In the genomic region with DNA sequence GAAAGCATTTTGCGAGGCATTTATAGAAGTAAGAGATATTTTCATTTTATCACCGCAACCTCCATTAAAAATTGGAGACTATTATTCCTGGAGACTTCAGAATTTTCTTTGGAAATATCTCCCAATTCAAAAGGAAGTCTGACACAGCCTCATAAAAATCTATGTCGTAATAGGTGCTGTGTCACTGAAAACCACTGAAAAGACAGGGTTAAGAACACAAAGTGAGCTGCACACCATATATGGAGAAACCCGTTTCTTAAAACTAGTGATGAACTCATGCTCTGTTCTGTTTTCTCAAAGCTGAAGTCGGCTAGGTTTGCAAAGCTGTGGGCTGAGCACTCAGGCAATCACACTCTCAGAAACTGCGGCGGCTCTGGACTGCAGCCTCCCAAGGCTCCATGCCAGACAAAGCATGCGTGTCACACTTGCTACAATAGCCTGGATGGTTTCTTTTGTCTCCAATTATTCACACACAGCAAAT, we compare ENCODE assay signal across 8 cellular contexts. TPM values are rescaled to one million over a fixed set of nuclear protein-coding genes. Genes with fewer than 3 reads are reported as not detected.
A peak's percentile ranks its signal among the peaks of the same experiment; 100 is the strongest.
DNase-seq lines count a peak whose midpoint lies in the region; ATAC-seq and TF ChIP-seq lines count a peak whose summit lies in the region.

A gene (plus strand): TSS at position 287 of the 481 bp plus-strand sequence. CDS start 126 bp downstream, at position 413.

- peak; percentile 87 for ATAC-seq in GM19328 (IDR thresholded peaks at IDR 0.05; ENCODE audit: unreplicated experiment)
- ATAC-seq in HG03520 (IDR thresholded peaks at IDR 0.05; ENCODE audit: unreplicated experiment), result peak; percentile 90
- ATAC-seq in heart left ventricle, result peak; percentile 58 to 95 (median 91)
- ATAC-seq in aorta (ENCODE audit: low FRiP score), result peak; percentile 94

- H3K36me3 ChIP-seq in heart left ventricle, result no peaks in the 10 kb centered on the region
- H3K36me3 ChIP-seq in rectal smooth muscle tissue (ENCODE audit: control insufficient read depth, insufficient read depth, low read length), result no peaks in the 10 kb centered on the region
- peaks cover 0 to 2% of the 10 kb centered on the region in 2 donors for H3K36me3 ChIP-seq in aorta (ENCODE audit: control insufficient read depth in 1 of 2, insufficient read depth in 2 of 2, low read length in 1 of 2)

- H3K27me3 ChIP-seq in heart left ventricle (no peaks in the 10 kb centered on the region), rectal smooth muscle tissue (ENCODE audit: control insufficient read depth, insufficient read depth, low read length) (no peaks in the 10 kb centered on the region), aorta (ENCODE audit: control insufficient read depth in 1 of 2, insufficient read depth in 2 of 2, low read length in 1 of 2) (no peaks in the 10 kb centered on the region)

- TF ChIP-seq POLR2A in heart left ventricle (IDR thresholded peaks at IDR 0.05), result no peak

- no peaks in the 10 kb centered on the region for H3K27me3 Mint-ChIP-seq in activated naive CD8-positive, alpha-beta T cell

- DNase-seq in AG08396 (ENCODE audit: low spot score) (peak; percentile 78), SKM-1 treated with dmso at 0.1 percent for 144 hours (lab: John Stamatoyannopoulos, UW; ENCODE audit: unreplicated experiment) (peak; percentile 70), heart left ventricle (peak; percentile 48 to 81 (median 71)), aorta (peak; percentile 88 to 93)

- H3K4me1 ChIP-seq in heart left ventricle (peaks cover 0 to 69% (median 0%) of the 10 kb centered on the region in 12 donors), rectal smooth muscle tissue (ENCODE audit: control insufficient read depth, insufficient read depth, low read length) (peaks cover 8% of the 10 kb centered on the region), aorta (ENCODE audit: control insufficient read depth in 1 of 2, insufficient read depth in 2 of 2, low read length in 2 of 2) (no peaks in the 10 kb centered on the region)

- peak within 1 kb of the TSS; percentile 90 for H3K4me3 Mint-ChIP-seq in activated naive CD8-positive, alpha-beta T cell

- H3K4me3 ChIP-seq in heart left ventricle (peak within 1 kb of the TSS; percentile 9 to 68 (median 45)), rectal smooth muscle tissue (ENCODE audit: low read length) (peak within 1 kb of the TSS; percentile 67), aorta (ENCODE audit: low read length in 2 of 2) (peak within 1 kb of the TSS; percentile 99 to 100)

- peak within 1 kb of the TSS; percentile 29 for H3K9ac ChIP-seq in rectal smooth muscle tissue (ENCODE audit: low read length)

- intact Hi-C loops in heart left ventricle (cut with DNase I) (loop anchor here in 6 of 10 donors (5.0 to 10.0 kb wide), 4 partner anchors 86 to 786 kb away; a partner anchor contains a TSS), aorta (cut with DNase I) (loop anchor here (1.0 to 5.0 kb wide), 4 partner anchors 89 to 148 kb away; a partner anchor contains a TSS)

- peaks cover 92% of the 10 kb centered on the region for H3K4me1 Mint-ChIP-seq in activated naive CD8-positive, alpha-beta T cell (ENCODE audit: low read depth)

- H3K9me3 Mint-ChIP-seq in activated naive CD8-positive, alpha-beta T cell (ENCODE audit: low read depth), result no peaks in the 10 kb centered on the region

- peaks cover 9% of the 10 kb centered on the region for H3K36me3 Mint-ChIP-seq in activated naive CD8-positive, alpha-beta T cell

- H3K27ac ChIP-seq in heart left ventricle, result peak within 1 kb of the TSS in 11 of 12 donors; percentile 2 to 98 (median 45)
- H3K27ac ChIP-seq in rectal smooth muscle tissue (ENCODE audit: low read depth, low read length), result peak within 1 kb of the TSS; percentile 78
- peak within 1 kb of the TSS; percentile 96 to 97 for H3K27ac ChIP-seq in aorta (ENCODE audit: low read depth in 1 of 2, low read length in 2 of 2)

- no peak for TF ChIP-seq CTCF in heart left ventricle (IDR thresholded peaks at IDR 0.05)

- 29 to 41% (median 34%) methylated on average over 8 of the region's 8 CpGs for WGBS in heart left ventricle, 4 donors
- WGBS in aorta, 2 donors, result 1 to 2% methylated on average over 8 of the region's 8 CpGs

- H3K9me3 ChIP-seq in heart left ventricle, result no peaks in the 10 kb centered on the region
- H3K9me3 ChIP-seq in aorta (ENCODE audit: control insufficient read depth, low read length), result no peaks in the 10 kb centered on the region

- peak within 1 kb of the TSS; percentile 97 for H3K27ac Mint-ChIP-seq in activated naive CD8-positive, alpha-beta T cell

RNA-seq across cellular contexts. Expression of the gene that starts here (rescaled TPM):
- total RNA-seq in heart left ventricle (10 to 100 TPM in 3 of 9 donors, 1 to 10 TPM in 6; 3.2 to 58.6 (median 7.4) TPM), aorta (100 to 1,000 TPM; 152 to 230 TPM)
- polyA plus RNA-seq in heart left ventricle (1 to 10 TPM; 1.2 to 2.7 TPM), aorta (10 to 100 TPM; 41.3 to 47.8 TPM)

Comparison
In these comparisons a context has a peak if more than half of its experiments do, and no peak if none do; other contexts are left out.
1. Peak in every context shown above with its lines: DNase-seq, ATAC-seq, H3K4me3 ChIP-seq and H3K27ac ChIP-seq.
2. RNA of the gene that starts here (polyA plus RNA-seq): 41.3 to 47.8 TPM in aorta; 1.2 to 2.7 TPM in heart left ventricle; every median in the first group is over 10 times any median in the second.
3. H3K27ac ChIP-seq: peak in every context shown above with its lines; median percentile 96 in aorta; 78 in rectal smooth muscle tissue; 45 in heart left ventricle.
4. H3K4me3 ChIP-seq: peak in every context shown above with its lines; median percentile 100 in aorta; 67 in rectal smooth muscle tissue; 45 in heart left ventricle.